ENCODE assay signal across 1 cellular context in genomic region chr12:99157946-99158345, GRCh38.
TF ChIP-seq lines count a peak whose summit lies in the region.

No MANE protein-coding gene starts in this region.

TF ChIP-seq in GM23338, 12 proteins besides CTCF, POLR2A, EP300 and RAD21 (continued from another document):
- no peak for TF ChIP-seq ZNF462 (CRISPR knock-in tag; IDR thresholded peaks at IDR 0.05)
- TF ChIP-seq JUNB (IDR thresholded peaks at IDR 0.05; ENCODE audit: unreplicated experiment): no peak
